1 cellular context compared by ENCODE assay signal in genomic region chrX:35122756-35123155, GRCh38.
TF ChIP-seq lines count a peak whose summit lies in the region.

No MANE protein-coding gene starts in this region.

TF ChIP-seq in IMR-90, 13 proteins besides CTCF, POLR2A, EP300 and RAD21 (continued from another document):
- TF ChIP-seq ELK1 (IDR thresholded peaks at IDR 0.05; ENCODE audit: borderline replicate concordance, low read depth, low read length) (no peak), CEBPB (IDR thresholded peaks at IDR 0.05; ENCODE audit: low read depth, low read length) (no peak), RFX5 (IDR thresholded peaks at IDR 0.05; ENCODE audit: low read depth, low read length) (no peak), RCOR1 (IDR thresholded peaks at IDR 0.05; ENCODE audit: insufficient replicate concordance, low read length) (no peak), BHLHE40 (IDR thresholded peaks at IDR 0.05; ENCODE audit: low read depth, low read length) (no peak), SMC3 (IDR thresholded peaks at IDR 0.05; ENCODE audit: low read depth, low read length) (no peak), NFE2L2 (IDR thresholded peaks at IDR 0.05; ENCODE audit: low read depth, low read length) (no peak)
